23 cellular contexts compared by ENCODE assay signal in genomic region chr11:95915051-95915450, GRCh38. TPM values are rescaled to one million over a fixed set of nuclear protein-coding genes. Genes with fewer than 3 reads are reported as not detected.
DNase-seq lines count a peak whose midpoint lies in the region; ATAC-seq and TF ChIP-seq lines count a peak whose summit lies in the region.
"Had no signal": no experiment of that assay in that cellular context is flagged by ENCODE, and none has a peak within 500 bp of the region (broad histone marks: within the 10 kb centered on the region; RNA-seq: fewer than 3 reads in every experiment).

No MANE protein-coding gene starts in this region.

- H3K27me3 ChIP-seq in brain microvascular endothelial cell (replicated peaks) (no peaks in the 10 kb centered on the region), thoracic aorta (replicated peaks; ENCODE audit: insufficient read depth) (no peaks in the 10 kb centered on the region), gastroesophageal sphincter (no peaks in the 10 kb centered on the region), vagina (no peaks in the 10 kb centered on the region)
- H3K27me3 ChIP-seq: BLaER1, Peyer's patch, SJSA1 had no signal

- H3K4me3 ChIP-seq in brain microvascular endothelial cell (ENCODE audit: low read depth, low read length) (no peak overlapping the region), fibroblast of pulmonary artery (replicated peaks; ENCODE audit: low read depth, low read length) (no peak overlapping the region), thoracic aorta (peak overlapping the region; percentile 10), gastroesophageal sphincter (no peak overlapping the region), vagina (no peak overlapping the region)
- H3K4me3 ChIP-seq: BLaER1, Peyer's patch, SJSA1 had no signal

- WGBS in gastroesophageal sphincter (ENCODE audit: low coverage in 1 of 2), 2 donors, result 24 to 60% methylated on average over 2 of the region's 2 CpGs

- in situ Hi-C loops in brain microvascular endothelial cell (cut with HindIII; ENCODE audit: low pct_ligation_motif_present, low sequenced_read_pairs), result no loop called here

- H3K4me1 ChIP-seq in thoracic aorta (ENCODE audit: control insufficient read depth in 1 of 2, low read depth in 2 of 2) (peaks cover 46 to 76% of the 10 kb centered on the region in 2 donors), gastroesophageal sphincter (peaks cover 3 to 47% (median 3%) of the 10 kb centered on the region in 3 donors), vagina (peaks cover 30% of the 10 kb centered on the region)

- intact Hi-C loops in left ventricle myocardium superior (cut with micrococcal nuclease) (no loop called here), vagina (cut with DNase I) (no loop called here)

- no peak for TF ChIP-seq EP300 in gastroesophageal sphincter (IDR thresholded peaks at IDR 0.05)

- no peaks in the 10 kb centered on the region for H3K9me3 ChIP-seq in thoracic aorta
- no peaks in the 10 kb centered on the region for H3K9me3 ChIP-seq in gastroesophageal sphincter
- no peaks in the 10 kb centered on the region for H3K9me3 ChIP-seq in vagina
- H3K9me3 ChIP-seq: BLaER1, Peyer's patch, SJSA1 had no signal

- H3K36me3 ChIP-seq in brain microvascular endothelial cell (replicated peaks), result no peaks in the 10 kb centered on the region
- no peaks in the 10 kb centered on the region for H3K36me3 ChIP-seq in thoracic aorta
- H3K36me3 ChIP-seq in gastroesophageal sphincter, result no peaks in the 10 kb centered on the region
- no peaks in the 10 kb centered on the region for H3K36me3 ChIP-seq in vagina
- H3K36me3 ChIP-seq: BLaER1, Peyer's patch, SJSA1 had no signal

- peak; percentile 67 for DNase-seq in brain microvascular endothelial cell
- peak; percentile 44 for DNase-seq in fibroblast of pulmonary artery (ENCODE audit: low read depth)
- DNase-seq in left ventricle myocardium superior, result no peak
- no peak for DNase-seq in thoracic aorta (ENCODE audit: low spot score)
- no peak for DNase-seq in amniotic stem cell (lab: John Stamatoyannopoulos, UW)
- no peak for DNase-seq in vagina (ENCODE audit: extremely low spot score in 2 of 2)
- DNase-seq: CD4-positive, alpha-beta T cell; COR-L47; DMS 273 treated with DMSO at 0.1 percent for 48 hours; DMS79 treated with DMSO at 0.1 percent for 48 hours; H9; KBM-7; NCI-H1092 treated with DMSO at 0.1 percent for 48 hours; NCI-H146; NCI-H2029; NCI-H226; NCI-H510A treated with DMSO at 0.1 percent for 48 hours; NCI-H774; NK-92 treated with Interleukin-12 subunit alpha and Interleukin-12 subunit beta, amount 100 ng/mL, for 24 hours; Peyer's patch had no signal

- H3K27ac ChIP-seq in brain microvascular endothelial cell, result no peak overlapping the region
- peak overlapping the region; percentile 63 to 71 for H3K27ac ChIP-seq in thoracic aorta
- no peak overlapping the region for H3K27ac ChIP-seq in gastroesophageal sphincter
- H3K27ac ChIP-seq in vagina, result no peak overlapping the region
- H3K27ac ChIP-seq: BLaER1, Peyer's patch, SJSA1 had no signal

- TF ChIP-seq POLR2A in gastroesophageal sphincter (IDR thresholded peaks at IDR 0.05) (no peak), vagina (IDR thresholded peaks at IDR 0.05) (no peak)

- no peak for TF ChIP-seq CTCF in brain microvascular endothelial cell (IDR thresholded peaks at IDR 0.05; ENCODE audit: low read depth, low read length, missing control alignments)
- TF ChIP-seq CTCF in fibroblast of pulmonary artery (IDR thresholded peaks at IDR 0.05; ENCODE audit: low read length, missing control alignments), result no peak
- no peak for TF ChIP-seq CTCF in thoracic aorta (IDR thresholded peaks at IDR 0.05)
- TF ChIP-seq CTCF in gastroesophageal sphincter (IDR thresholded peaks at IDR 0.05), result no peak
- no peak for TF ChIP-seq CTCF in vagina (IDR thresholded peaks at IDR 0.05)

- peak; percentile 57 for ATAC-seq in left ventricle myocardium superior
- no peak for ATAC-seq in thoracic aorta (ENCODE audit: insufficient number of reproducible peaks, low FRiP score, low read depth)
- no peak for ATAC-seq in gastroesophageal sphincter

RNA-seq across cellular contexts. Expression of gene MTMR2, which starts 8.9 kb away (rescaled TPM):
- total RNA-seq in left ventricle myocardium superior, result 17.3 TPM
- total RNA-seq in thoracic aorta, result 10 to 100 TPM; 38.2 to 38.9 TPM
- 10 to 100 TPM; 26.0 to 36.4 (median 34.7) TPM for total RNA-seq in gastroesophageal sphincter
- 18.2 TPM for total RNA-seq in vagina

Comparison
In these comparisons a context has a peak if more than half of its experiments do, and no peak if none do; other contexts are left out.
1. DNase-seq: peak in brain microvascular endothelial cell (single experiment) and fibroblast of pulmonary artery (single experiment); none in left ventricle myocardium superior (single experiment), thoracic aorta (single experiment), amniotic stem cell (single experiment) and vagina (0 of 2).
2. H3K27ac ChIP-seq: peak in thoracic aorta (2 of 2); none in brain microvascular endothelial cell (single experiment), gastroesophageal sphincter (0 of 4) and vagina (single experiment).